1 cellular context compared by ENCODE assay signal in the genomic region with DNA sequence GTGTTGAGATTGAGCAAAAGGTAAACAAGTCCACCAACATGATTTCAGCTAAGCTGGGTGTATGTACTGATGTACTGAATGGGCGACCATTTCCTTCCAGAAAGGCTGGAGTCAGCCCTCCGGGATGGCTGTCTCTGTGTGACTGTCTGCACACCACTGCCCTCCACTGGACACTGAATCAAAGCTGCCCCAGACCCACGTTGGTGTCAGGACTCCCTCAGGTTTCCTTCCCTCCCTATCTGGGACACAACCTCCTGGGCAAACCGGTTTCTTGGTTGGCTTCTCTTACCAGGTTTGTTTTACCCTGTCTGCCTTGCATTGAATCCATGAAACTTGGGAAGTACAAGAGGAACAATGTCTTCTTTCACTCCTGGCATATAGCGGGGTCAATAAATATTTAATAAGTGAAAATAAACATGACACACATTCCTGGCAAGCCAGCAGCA.
TF ChIP-seq lines count a peak whose summit lies in the region.

No MANE protein-coding gene starts in this region.

TF ChIP-seq in HEK293, 187 proteins besides CTCF, POLR2A, EP300 and RAD21 (continued from another document and continues in another):
- TF ChIP-seq, protein P1, sequence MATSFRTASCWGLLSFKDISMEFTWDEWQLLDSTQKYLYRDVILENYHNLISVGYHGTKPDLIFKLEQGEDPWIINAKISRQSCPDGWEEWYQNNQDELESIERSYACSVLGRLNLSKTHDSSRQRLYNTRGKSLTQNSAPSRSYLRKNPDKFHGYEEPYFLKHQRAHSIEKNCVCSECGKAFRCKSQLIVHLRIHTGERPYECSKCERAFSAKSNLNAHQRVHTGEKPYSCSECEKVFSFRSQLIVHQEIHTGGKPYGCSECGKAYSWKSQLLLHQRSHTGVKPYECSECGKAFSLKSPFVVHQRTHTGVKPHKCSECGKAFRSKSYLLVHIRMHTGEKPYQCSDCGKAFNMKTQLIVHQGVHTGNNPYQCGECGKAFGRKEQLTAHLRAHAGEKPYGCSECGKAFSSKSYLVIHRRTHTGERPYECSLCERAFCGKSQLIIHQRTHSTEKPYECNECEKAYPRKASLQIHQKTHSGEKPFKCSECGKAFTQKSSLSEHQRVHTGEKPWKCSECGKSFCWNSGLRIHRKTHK (tag by site-specific recombination; IDR thresholded peaks at IDR 0.05) = no peak
- no peak for TF ChIP-seq ZNF677 (tag by site-specific recombination; IDR thresholded peaks at IDR 0.05)
- TF ChIP-seq ZBTB8A (tag by site-specific recombination; IDR thresholded peaks at IDR 0.05) = peak; percentile 88
- TF ChIP-seq ZFP37 (tag by site-specific recombination; IDR thresholded peaks at IDR 0.05) = peak; percentile 91; the same call in 1 of the 2 replicates
- TF ChIP-seq ZBTB17 (tag by site-specific recombination; IDR thresholded peaks at IDR 0.05) = peak; percentile 84
- peak; percentile 97 for TF ChIP-seq ZNF660 (tag by site-specific recombination; IDR thresholded peaks at IDR 0.05)
- TF ChIP-seq ZNF10 (tag by site-specific recombination; IDR thresholded peaks at IDR 0.05) = 0 out of 2 replicates have a peak, but pooled peaks have one; percentile 9
- TF ChIP-seq REPIN1 (tag by site-specific recombination; IDR thresholded peaks at IDR 0.05; ENCODE audit: low read depth) = peak; percentile 19; the same call in 1 of the 2 replicates
- peak; percentile 36 for TF ChIP-seq ZNF366 (tag by site-specific recombination; conservative IDR thresholded peaks at IDR 0.05)
- TF ChIP-seq, protein P2, sequence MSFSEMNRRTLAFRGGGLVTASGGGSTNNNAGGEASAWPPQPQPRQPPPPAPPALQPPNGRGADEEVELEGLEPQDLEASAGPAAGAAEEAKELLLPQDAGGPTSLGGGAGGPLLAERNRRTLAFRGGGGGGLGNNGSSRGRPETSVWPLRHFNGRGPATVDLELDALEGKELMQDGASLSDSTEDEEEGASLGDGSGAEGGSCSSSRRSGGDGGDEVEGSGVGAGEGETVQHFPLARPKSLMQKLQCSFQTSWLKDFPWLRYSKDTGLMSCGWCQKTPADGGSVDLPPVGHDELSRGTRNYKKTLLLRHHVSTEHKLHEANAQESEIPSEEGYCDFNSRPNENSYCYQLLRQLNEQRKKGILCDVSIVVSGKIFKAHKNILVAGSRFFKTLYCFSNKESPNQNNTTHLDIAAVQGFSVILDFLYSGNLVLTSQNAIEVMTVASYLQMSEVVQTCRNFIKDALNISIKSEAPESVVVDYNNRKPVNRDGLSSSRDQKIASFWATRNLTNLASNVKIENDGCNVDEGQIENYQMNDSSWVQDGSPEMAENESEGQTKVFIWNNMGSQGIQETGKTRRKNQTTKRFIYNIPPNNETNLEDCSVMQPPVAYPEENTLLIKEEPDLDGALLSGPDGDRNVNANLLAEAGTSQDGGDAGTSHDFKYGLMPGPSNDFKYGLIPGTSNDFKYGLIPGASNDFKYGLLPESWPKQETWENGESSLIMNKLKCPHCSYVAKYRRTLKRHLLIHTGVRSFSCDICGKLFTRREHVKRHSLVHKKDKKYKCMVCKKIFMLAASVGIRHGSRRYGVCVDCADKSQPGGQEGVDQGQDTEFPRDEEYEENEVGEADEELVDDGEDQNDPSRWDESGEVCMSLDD (tag by site-specific recombination; IDR thresholded peaks at IDR 0.05) = no peak
- TF ChIP-seq ZBTB21 (tag by site-specific recombination; IDR thresholded peaks at IDR 0.05) = 0 out of 2 replicates have a peak, but pooled peaks have one; percentile 7
- TF ChIP-seq, protein P3, sequence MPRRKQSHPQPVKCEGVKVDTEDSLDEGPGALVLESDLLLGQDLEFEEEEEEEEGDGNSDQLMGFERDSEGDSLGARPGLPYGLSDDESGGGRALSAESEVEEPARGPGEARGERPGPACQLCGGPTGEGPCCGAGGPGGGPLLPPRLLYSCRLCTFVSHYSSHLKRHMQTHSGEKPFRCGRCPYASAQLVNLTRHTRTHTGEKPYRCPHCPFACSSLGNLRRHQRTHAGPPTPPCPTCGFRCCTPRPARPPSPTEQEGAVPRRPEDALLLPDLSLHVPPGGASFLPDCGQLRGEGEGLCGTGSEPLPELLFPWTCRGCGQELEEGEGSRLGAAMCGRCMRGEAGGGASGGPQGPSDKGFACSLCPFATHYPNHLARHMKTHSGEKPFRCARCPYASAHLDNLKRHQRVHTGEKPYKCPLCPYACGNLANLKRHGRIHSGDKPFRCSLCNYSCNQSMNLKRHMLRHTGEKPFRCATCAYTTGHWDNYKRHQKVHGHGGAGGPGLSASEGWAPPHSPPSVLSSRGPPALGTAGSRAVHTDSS (tag by site-specific recombination; IDR thresholded peaks at IDR 0.05) = no peak
- no peak for TF ChIP-seq ZNF138 (tag by site-specific recombination; IDR thresholded peaks at IDR 0.05; ENCODE audit: borderline replicate concordance)
- TF ChIP-seq KLF9 (tag by site-specific recombination; IDR thresholded peaks at IDR 0.05; ENCODE audit: low read depth) = no peak
- TF ChIP-seq ZNF266 (tag by site-specific recombination; IDR thresholded peaks at IDR 0.05; ENCODE audit: low read depth) = no peak
- peak; percentile 19; the same call in 1 of the 2 replicates for TF ChIP-seq ZNF792 (tag by site-specific recombination; IDR thresholded peaks at IDR 0.05)
- no peak for TF ChIP-seq ZNF302 (tag by site-specific recombination; IDR thresholded peaks at IDR 0.05; ENCODE audit: low read depth)
- TF ChIP-seq, protein P4, sequence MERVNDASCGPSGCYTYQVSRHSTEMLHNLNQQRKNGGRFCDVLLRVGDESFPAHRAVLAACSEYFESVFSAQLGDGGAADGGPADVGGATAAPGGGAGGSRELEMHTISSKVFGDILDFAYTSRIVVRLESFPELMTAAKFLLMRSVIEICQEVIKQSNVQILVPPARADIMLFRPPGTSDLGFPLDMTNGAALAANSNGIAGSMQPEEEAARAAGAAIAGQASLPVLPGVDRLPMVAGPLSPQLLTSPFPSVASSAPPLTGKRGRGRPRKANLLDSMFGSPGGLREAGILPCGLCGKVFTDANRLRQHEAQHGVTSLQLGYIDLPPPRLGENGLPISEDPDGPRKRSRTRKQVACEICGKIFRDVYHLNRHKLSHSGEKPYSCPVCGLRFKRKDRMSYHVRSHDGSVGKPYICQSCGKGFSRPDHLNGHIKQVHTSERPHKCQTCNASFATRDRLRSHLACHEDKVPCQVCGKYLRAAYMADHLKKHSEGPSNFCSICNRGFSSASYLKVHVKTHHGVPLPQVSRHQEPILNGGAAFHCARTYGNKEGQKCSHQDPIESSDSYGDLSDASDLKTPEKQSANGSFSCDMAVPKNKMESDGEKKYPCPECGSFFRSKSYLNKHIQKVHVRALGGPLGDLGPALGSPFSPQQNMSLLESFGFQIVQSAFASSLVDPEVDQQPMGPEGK (tag by site-specific recombination; IDR thresholded peaks at IDR 0.05) = peak; percentile 68
- no peak for TF ChIP-seq ZNF558 (tag by site-specific recombination; IDR thresholded peaks at IDR 0.05)
- TF ChIP-seq ZXDB (tag by site-specific recombination; IDR thresholded peaks at IDR 0.05) = peak; percentile 47; the same call in 1 of the 2 replicates
- TF ChIP-seq ZNF707 (tag by site-specific recombination; IDR thresholded peaks at IDR 0.05) = no peak
- TF ChIP-seq, protein P5, sequence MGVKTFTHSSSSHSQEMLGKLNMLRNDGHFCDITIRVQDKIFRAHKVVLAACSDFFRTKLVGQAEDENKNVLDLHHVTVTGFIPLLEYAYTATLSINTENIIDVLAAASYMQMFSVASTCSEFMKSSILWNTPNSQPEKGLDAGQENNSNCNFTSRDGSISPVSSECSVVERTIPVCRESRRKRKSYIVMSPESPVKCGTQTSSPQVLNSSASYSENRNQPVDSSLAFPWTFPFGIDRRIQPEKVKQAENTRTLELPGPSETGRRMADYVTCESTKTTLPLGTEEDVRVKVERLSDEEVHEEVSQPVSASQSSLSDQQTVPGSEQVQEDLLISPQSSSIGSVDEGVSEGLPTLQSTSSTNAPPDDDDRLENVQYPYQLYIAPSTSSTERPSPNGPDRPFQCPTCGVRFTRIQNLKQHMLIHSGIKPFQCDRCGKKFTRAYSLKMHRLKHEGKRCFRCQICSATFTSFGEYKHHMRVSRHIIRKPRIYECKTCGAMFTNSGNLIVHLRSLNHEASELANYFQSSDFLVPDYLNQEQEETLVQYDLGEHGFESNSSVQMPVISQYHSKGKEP (tag by site-specific recombination; IDR thresholded peaks at IDR 0.05) = no peak
- no peak for TF ChIP-seq BCL11A (tag by site-specific recombination; IDR thresholded peaks at IDR 0.05; ENCODE audit: low read depth)
- no peak for TF ChIP-seq ZNF624 (tag by site-specific recombination; IDR thresholded peaks at IDR 0.05)
- TF ChIP-seq, protein P6, sequence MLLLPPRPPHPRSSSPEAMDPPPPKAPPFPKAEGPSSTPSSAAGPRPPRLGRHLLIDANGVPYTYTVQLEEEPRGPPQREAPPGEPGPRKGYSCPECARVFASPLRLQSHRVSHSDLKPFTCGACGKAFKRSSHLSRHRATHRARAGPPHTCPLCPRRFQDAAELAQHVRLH (tag by site-specific recombination; IDR thresholded peaks at IDR 0.05) = no peak
- TF ChIP-seq YY2 (tag by site-specific recombination; IDR thresholded peaks at IDR 0.05) = no peak
- TF ChIP-seq ZNF629 (tag by site-specific recombination; IDR thresholded peaks at IDR 0.05) = peak; percentile 49; the same call in 1 of the 2 replicates
- TF ChIP-seq ZFP41 (tag by site-specific recombination; IDR thresholded peaks at IDR 0.05; ENCODE audit: borderline replicate concordance) = no peak
- TF ChIP-seq, protein P7, sequence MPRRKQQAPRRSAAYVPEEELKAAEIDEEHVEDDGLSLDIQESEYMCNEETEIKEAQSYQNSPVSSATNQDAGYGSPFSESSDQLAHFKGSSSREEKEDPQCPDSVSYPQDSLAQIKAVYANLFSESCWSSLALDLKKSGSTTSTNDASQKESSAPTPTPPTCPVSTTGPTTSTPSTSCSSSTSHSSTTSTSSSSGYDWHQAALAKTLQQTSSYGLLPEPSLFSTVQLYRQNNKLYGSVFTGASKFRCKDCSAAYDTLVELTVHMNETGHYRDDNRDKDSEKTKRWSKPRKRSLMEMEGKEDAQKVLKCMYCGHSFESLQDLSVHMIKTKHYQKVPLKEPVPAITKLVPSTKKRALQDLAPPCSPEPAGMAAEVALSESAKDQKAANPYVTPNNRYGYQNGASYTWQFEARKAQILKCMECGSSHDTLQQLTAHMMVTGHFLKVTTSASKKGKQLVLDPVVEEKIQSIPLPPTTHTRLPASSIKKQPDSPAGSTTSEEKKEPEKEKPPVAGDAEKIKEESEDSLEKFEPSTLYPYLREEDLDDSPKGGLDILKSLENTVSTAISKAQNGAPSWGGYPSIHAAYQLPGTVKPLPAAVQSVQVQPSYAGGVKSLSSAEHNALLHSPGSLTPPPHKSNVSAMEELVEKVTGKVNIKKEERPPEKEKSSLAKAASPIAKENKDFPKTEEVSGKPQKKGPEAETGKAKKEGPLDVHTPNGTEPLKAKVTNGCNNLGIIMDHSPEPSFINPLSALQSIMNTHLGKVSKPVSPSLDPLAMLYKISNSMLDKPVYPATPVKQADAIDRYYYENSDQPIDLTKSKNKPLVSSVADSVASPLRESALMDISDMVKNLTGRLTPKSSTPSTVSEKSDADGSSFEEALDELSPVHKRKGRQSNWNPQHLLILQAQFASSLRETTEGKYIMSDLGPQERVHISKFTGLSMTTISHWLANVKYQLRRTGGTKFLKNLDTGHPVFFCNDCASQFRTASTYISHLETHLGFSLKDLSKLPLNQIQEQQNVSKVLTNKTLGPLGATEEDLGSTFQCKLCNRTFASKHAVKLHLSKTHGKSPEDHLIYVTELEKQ (tag by site-specific recombination; IDR thresholded peaks at IDR 0.05; ENCODE audit: borderline replicate concordance) = no peak
- TF ChIP-seq, protein P8, sequence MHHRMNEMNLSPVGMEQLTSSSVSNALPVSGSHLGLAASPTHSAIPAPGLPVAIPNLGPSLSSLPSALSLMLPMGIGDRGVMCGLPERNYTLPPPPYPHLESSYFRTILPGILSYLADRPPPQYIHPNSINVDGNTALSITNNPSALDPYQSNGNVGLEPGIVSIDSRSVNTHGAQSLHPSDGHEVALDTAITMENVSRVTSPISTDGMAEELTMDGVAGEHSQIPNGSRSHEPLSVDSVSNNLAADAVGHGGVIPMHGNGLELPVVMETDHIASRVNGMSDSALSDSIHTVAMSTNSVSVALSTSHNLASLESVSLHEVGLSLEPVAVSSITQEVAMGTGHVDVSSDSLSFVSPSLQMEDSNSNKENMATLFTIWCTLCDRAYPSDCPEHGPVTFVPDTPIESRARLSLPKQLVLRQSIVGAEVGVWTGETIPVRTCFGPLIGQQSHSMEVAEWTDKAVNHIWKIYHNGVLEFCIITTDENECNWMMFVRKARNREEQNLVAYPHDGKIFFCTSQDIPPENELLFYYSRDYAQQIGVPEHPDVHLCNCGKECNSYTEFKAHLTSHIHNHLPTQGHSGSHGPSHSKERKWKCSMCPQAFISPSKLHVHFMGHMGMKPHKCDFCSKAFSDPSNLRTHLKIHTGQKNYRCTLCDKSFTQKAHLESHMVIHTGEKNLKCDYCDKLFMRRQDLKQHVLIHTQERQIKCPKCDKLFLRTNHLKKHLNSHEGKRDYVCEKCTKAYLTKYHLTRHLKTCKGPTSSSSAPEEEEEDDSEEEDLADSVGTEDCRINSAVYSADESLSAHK (tag by site-specific recombination; IDR thresholded peaks at IDR 0.05) = no peak
- TF ChIP-seq, protein P9, sequence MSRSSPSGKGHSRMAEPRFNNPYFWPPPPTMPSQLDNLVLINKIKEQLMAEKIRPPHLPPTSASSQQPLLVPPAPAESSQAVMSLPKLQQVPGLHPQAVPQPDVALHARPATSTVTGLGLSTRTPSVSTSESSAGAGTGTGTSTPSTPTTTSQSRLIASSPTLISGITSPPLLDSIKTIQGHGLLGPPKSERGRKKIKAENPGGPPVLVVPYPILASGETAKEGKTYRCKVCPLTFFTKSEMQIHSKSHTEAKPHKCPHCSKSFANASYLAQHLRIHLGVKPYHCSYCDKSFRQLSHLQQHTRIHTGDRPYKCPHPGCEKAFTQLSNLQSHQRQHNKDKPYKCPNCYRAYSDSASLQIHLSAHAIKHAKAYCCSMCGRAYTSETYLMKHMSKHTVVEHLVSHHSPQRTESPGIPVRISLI (tag by site-specific recombination; IDR thresholded peaks at IDR 0.05) = no peak
- TF ChIP-seq ZNF223 (tag by site-specific recombination; IDR thresholded peaks at IDR 0.05) = no peak
- TF ChIP-seq, protein P10, sequence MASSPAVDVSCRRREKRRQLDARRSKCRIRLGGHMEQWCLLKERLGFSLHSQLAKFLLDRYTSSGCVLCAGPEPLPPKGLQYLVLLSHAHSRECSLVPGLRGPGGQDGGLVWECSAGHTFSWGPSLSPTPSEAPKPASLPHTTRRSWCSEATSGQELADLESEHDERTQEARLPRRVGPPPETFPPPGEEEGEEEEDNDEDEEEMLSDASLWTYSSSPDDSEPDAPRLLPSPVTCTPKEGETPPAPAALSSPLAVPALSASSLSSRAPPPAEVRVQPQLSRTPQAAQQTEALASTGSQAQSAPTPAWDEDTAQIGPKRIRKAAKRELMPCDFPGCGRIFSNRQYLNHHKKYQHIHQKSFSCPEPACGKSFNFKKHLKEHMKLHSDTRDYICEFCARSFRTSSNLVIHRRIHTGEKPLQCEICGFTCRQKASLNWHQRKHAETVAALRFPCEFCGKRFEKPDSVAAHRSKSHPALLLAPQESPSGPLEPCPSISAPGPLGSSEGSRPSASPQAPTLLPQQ (tag by site-specific recombination; IDR thresholded peaks at IDR 0.05) = peak; percentile 78
